ENCODE assay signal across 22 cellular contexts in genomic region chr20:48957521-48957920, GRCh38. TPM values are rescaled to one million over a fixed set of nuclear protein-coding genes. Genes with fewer than 3 reads are reported as not detected.
DNase-seq lines count a peak whose midpoint lies in the region; TF ChIP-seq lines count a peak whose summit lies in the region.
"Had no signal": no experiment of that assay in that cellular context is flagged by ENCODE, and none has a peak within 500 bp of the region (broad histone marks: within the 10 kb centered on the region; RNA-seq: fewer than 3 reads in every experiment).

No MANE protein-coding gene starts in this region.

- no peak overlapping the region for H3K18ac ChIP-seq in mesendoderm (ENCODE audit: low read length)

- H3K9me3 Mint-ChIP-seq in endothelial cell (ENCODE audit: unreplicated experiment), result no peaks in the 10 kb centered on the region
- H3K9me3 Mint-ChIP-seq: activated B cell treated with CpG ODN at 0.5 μM for 24 hours; CD8-positive, alpha-beta T cell; natural killer cell treated with Interleukin-12 subunit alpha and Interleukin-12 subunit beta and Interleukin-15 and Interleukin-18, amount 100 ng/mL, for 72 hours had no signal

- H3K79me2 ChIP-seq in PC-9 (ENCODE audit: low read depth) (no peaks in the 10 kb centered on the region), mesendoderm (ENCODE audit: control insufficient read depth, insufficient read depth, low read length) (no peaks in the 10 kb centered on the region)

- no peak overlapping the region for H3K27ac Mint-ChIP-seq in endothelial cell (ENCODE audit: unreplicated experiment)
- H3K27ac Mint-ChIP-seq: activated B cell treated with CpG ODN at 0.5 μM for 24 hours; CD8-positive, alpha-beta T cell; natural killer cell treated with Interleukin-12 subunit alpha and Interleukin-12 subunit beta and Interleukin-15 and Interleukin-18, amount 100 ng/mL, for 72 hours had no signal

- no peak overlapping the region for H2BK120ac ChIP-seq in mesendoderm (ENCODE audit: low read depth, low read length)

- no peaks in the 10 kb centered on the region for H3K9me2 ChIP-seq in PC-9 (ENCODE audit: insufficient read depth)

- H3K4me3 ChIP-seq in PC-9 (no peak overlapping the region), mesendoderm (ENCODE audit: low read length) (no peak overlapping the region)
- H3K4me3 ChIP-seq: esophagus muscularis mucosa, HAP-1, K562 had no signal

- H3K4ac ChIP-seq in mesendoderm (ENCODE audit: low read depth, low read length), result no peak overlapping the region

- DNase-seq in EH (ENCODE audit: low read depth) (peak; percentile 9), PC-9 (no peak), endothelial cell (ENCODE audit: low spot score) (no peak), mesendoderm (peak; percentile 66), SW480 (ENCODE audit: low spot score) (no peak), NCI-H2029 treated with DMSO at 0.1 percent for 48 hours (lab: John Stamatoyannopoulos, UW) (no peak), HuH-7.5 (ENCODE audit: low spot score) (no peak)
- no peak for DNase-seq in stimulated activated CD4-positive, alpha-beta T cell treated with anti-CD3 and anti-CD28 coated beads, Interleukin-1b, Interleukin-23, amount 100 ng/mL, for 48 hours
- DNase-seq: activated B cell treated with CpG ODN at 0.5 μM for 24 hours; activated CD4-positive, alpha-beta T cell treated with anti-CD3 and anti-CD28 coated beads, Interleukin-2, amount 50 U/mL, for 48 hours; activated gamma-delta T cell; amniotic stem cell; CD8-positive, alpha-beta T cell; midbrain; MM.1S; NCI-H1694; NCI-H69; T1000 had no signal

- no peaks in the 10 kb centered on the region for H3K27me3 ChIP-seq in PC-9 (ENCODE audit: insufficient read depth, low read depth)
- no peaks in the 10 kb centered on the region for H3K27me3 ChIP-seq in mesendoderm (ENCODE audit: insufficient read depth, low read length, poor library complexity)
- H3K27me3 ChIP-seq: esophagus muscularis mucosa had no signal

- WGBS in mesendoderm (ENCODE audit: extremely low coverage, insufficient coverage, low lambda C conversion rate), result no CpG with 5 or more reads among the region's 1 CpG

- H3K4me3 Mint-ChIP-seq in endothelial cell (ENCODE audit: unreplicated experiment), result peak overlapping the region; percentile 24
- H3K4me3 Mint-ChIP-seq: activated B cell treated with CpG ODN at 0.5 μM for 24 hours; CD8-positive, alpha-beta T cell; natural killer cell treated with Interleukin-12 subunit alpha and Interleukin-12 subunit beta and Interleukin-15 and Interleukin-18, amount 100 ng/mL, for 72 hours had no signal

- CTCF ChIA-PET in PC-9 (lab: Charles Lee), result no interaction called here

- intact Hi-C loops in PC-9 (cut with micrococcal nuclease; ENCODE audit: unreplicated experiment), result no loop called here

- H3K4me1 Mint-ChIP-seq in endothelial cell (ENCODE audit: unreplicated experiment), result peaks cover 9% of the 10 kb centered on the region
- H3K4me1 Mint-ChIP-seq: activated B cell treated with CpG ODN at 0.5 μM for 24 hours had no signal

- TF ChIP-seq CTCF in PC-9 (conservative IDR thresholded peaks at IDR 0.05) (no peak), endothelial cell (IDR thresholded peaks at IDR 0.05; ENCODE audit: unreplicated experiment) (no peak)

- H3K4me2 ChIP-seq in PC-9 (no peak overlapping the region), mesendoderm (ENCODE audit: low read length) (no peak overlapping the region)

- no TSS peak for BruUV-seq in PC-9 (replicated peaks; lab: Mats Ljungman, UMichigan)

- H3K56ac ChIP-seq in mesendoderm (ENCODE audit: low read length), result no peak overlapping the region

- no peak overlapping the region for H3K23ac ChIP-seq in mesendoderm (ENCODE audit: low read length)

- H4K20me1 ChIP-seq in PC-9 (ENCODE audit: insufficient read depth), result 0 out of 2 replicates have a peak, but pooled peaks cover 7% of the 10 kb centered on the region

- H3K36me3 ChIP-seq in PC-9 (ENCODE audit: low read depth) (peaks cover 41% of the 10 kb centered on the region), mesendoderm (ENCODE audit: control insufficient read depth, insufficient read depth, low read length) (peaks cover 3% of the 10 kb centered on the region)

- no peak overlapping the region for H2BK15ac ChIP-seq in mesendoderm (replicated peaks; ENCODE audit: low read depth)

- no peaks in the 10 kb centered on the region for H3K79me1 ChIP-seq in mesendoderm (ENCODE audit: low read length)

- H3K4me1 ChIP-seq in PC-9 (replicated peaks; ENCODE audit: insufficient read depth) (peaks cover 11% of the 10 kb centered on the region; the same call in 1 of the 2 replicates), mesendoderm (ENCODE audit: control insufficient read depth, low read depth, low read length) (no peaks in the 10 kb centered on the region)
- H3K4me1 ChIP-seq: HAP-1 had no signal

- no peaks in the 10 kb centered on the region for H3K9me3 ChIP-seq in PC-9 (ENCODE audit: insufficient read depth, low read depth)
- H3K9me3 ChIP-seq: esophagus muscularis mucosa, HAP-1 had no signal

- no peak overlapping the region for H4K5ac ChIP-seq in mesendoderm (ENCODE audit: low read length)

- H2AK5ac ChIP-seq in mesendoderm (ENCODE audit: low read length), result no peak overlapping the region

- peaks cover 25% of the 10 kb centered on the region for H3F3A ChIP-seq in PC-9 (ENCODE audit: insufficient read depth, low read depth)

- no peak overlapping the region for H3K9ac ChIP-seq in mesendoderm (ENCODE audit: low read length)

- no peak overlapping the region for H2BK5ac ChIP-seq in mesendoderm (ENCODE audit: low read length)

- peak overlapping the region; percentile 39 for H4K8ac ChIP-seq in mesendoderm (ENCODE audit: low read depth, low read length)

- peaks cover 3% of the 10 kb centered on the region for H3K27me3 Mint-ChIP-seq in endothelial cell (ENCODE audit: unreplicated experiment)
- H3K27me3 Mint-ChIP-seq: activated B cell treated with CpG ODN at 0.5 μM for 24 hours; natural killer cell treated with Interleukin-12 subunit alpha and Interleukin-12 subunit beta and Interleukin-15 and Interleukin-18, amount 100 ng/mL, for 72 hours had no signal

- H3K36me3 Mint-ChIP-seq in endothelial cell (ENCODE audit: low read depth, unreplicated experiment), result peaks cover 39% of the 10 kb centered on the region

- H3K27ac ChIP-seq in PC-9 (peak overlapping the region; percentile 25; the same call in 1 of the 2 replicates), mesendoderm (ENCODE audit: low read depth, low read length) (no peak overlapping the region)
- H3K27ac ChIP-seq: esophagus muscularis mucosa had no signal

- H2AFZ ChIP-seq in PC-9, result no peak overlapping the region

- POLR2A ChIA-PET in PC-9 (lab: Charles Lee; ENCODE audit: unreplicated experiment), result no interaction called here

RNA-seq across cellular contexts. Expression of gene ARFGEF2, which starts 36.0 kb away (rescaled TPM):
- total RNA-seq in PC-9 (2021) (39.9 and 47.0 TPM in 2 replicates), endothelial cell (ENCODE audit: unreplicated experiment) (20.3 TPM)
- polyA plus RNA-seq in mesendoderm (2013, experiment 1 of 2), result 9.4 TPM
- 9.0 TPM for polyA plus RNA-seq in mesendoderm (2013, experiment 2 of 2)

Comparison
In these comparisons a context has a peak if more than half of its experiments do, and no peak if none do; other contexts are left out.
1. DNase-seq: peak in EH (single experiment) and mesendoderm (single experiment); none in PC-9 (0 of 2), endothelial cell (single experiment), SW480 (single experiment), NCI-H2029 treated with DMSO at 0.1 percent for 48 hours (single experiment), stimulated activated CD4-positive, alpha-beta T cell treated with anti-CD3 and anti-CD28 coated beads, Interleukin-1b, Interleukin-23, amount 100 ng/mL, for 48 hours (single experiment) and HuH-7.5 (single experiment).